Comparison of ENCODE assay signal across 27 cellular contexts in the genomic region with DNA sequence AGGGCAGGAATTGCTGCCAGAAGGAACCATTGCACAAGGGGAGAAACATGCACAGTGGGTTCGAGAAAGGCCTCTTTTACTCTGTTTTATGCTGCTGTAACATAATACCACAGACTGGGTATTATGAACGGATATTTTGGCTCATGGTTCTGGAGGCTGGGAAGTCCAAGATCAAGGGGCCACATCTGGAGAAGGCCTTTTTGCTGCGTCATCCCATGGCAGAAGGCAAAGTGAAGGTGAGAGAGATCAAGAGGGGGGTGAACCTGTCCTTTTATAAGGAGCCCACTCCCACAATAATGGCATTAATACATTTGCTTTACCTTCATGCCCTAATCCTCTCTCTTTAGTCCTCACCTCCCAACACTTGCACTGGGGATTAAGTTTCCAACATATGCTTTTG.
"Had no signal": no experiment of that assay in that cellular context is flagged by ENCODE, and none has a peak within 500 bp of the region (broad histone marks: within the 10 kb centered on the region; RNA-seq: fewer than 3 reads in every experiment).

No MANE protein-coding gene starts in this region.

- H3K36me3 Mint-ChIP-seq: activated naive CD4-positive, alpha-beta T cell treated with anti-CD3 and anti-CD28 coated beads, Interleukin-2, amount 10 ng/mL, durations not matched to agents 7 days and 5 days had no signal

- H3K4me3 Mint-ChIP-seq: activated CD4-positive, alpha-beta memory T cell treated with anti-CD3 and anti-CD28 coated beads, Interleukin-2, amount 10 ng/mL, durations not matched to agents 7 days and 5 days; activated CD4-positive, alpha-beta T cell treated with anti-CD3 and anti-CD28 coated beads, Interleukin-2, amount 10 ng/mL, durations not matched to agents 7 days and 5 days; activated naive CD4-positive, alpha-beta T cell treated with anti-CD3 and anti-CD28 coated beads, Interleukin-2, amount 10 ng/mL, durations not matched to agents 7 days and 5 days; activated T-cell treated with anti-CD3 and anti-CD28 coated beads, Interleukin-2, amount 50 U/mL, for 24 hours; activated T-cell treated with anti-CD3 and anti-CD28 coated beads, Interleukin-2, amount 50 U/mL, for 72 hours; central memory CD8-positive, alpha-beta T cell; dendritic cell treated with granulocyte-macrophage colony-stimulating factor and Interleukin-4, amounts not matched to agents 40 ng/mL and 50 ng/mL, for 4 days; endodermal cell; T-helper 17 cell had no signal

- H3K4me1 Mint-ChIP-seq: activated CD4-positive, alpha-beta memory T cell treated with anti-CD3 and anti-CD28 coated beads, Interleukin-2, amount 10 ng/mL, durations not matched to agents 7 days and 5 days; activated CD4-positive, alpha-beta T cell treated with anti-CD3 and anti-CD28 coated beads, Interleukin-2, amount 10 ng/mL, durations not matched to agents 7 days and 5 days; activated naive CD4-positive, alpha-beta T cell treated with anti-CD3 and anti-CD28 coated beads, Interleukin-2, amount 10 ng/mL, durations not matched to agents 7 days and 5 days; central memory CD8-positive, alpha-beta T cell; T-helper 17 cell had no signal

- H3K9me3 Mint-ChIP-seq: activated CD4-positive, alpha-beta memory T cell treated with anti-CD3 and anti-CD28 coated beads, Interleukin-2, amount 10 ng/mL, durations not matched to agents 7 days and 5 days; activated CD4-positive, alpha-beta T cell treated with anti-CD3 and anti-CD28 coated beads, Interleukin-2, amount 10 ng/mL, durations not matched to agents 7 days and 5 days; activated naive CD4-positive, alpha-beta T cell treated with anti-CD3 and anti-CD28 coated beads, Interleukin-2, amount 10 ng/mL, durations not matched to agents 7 days and 5 days; activated T-cell treated with anti-CD3 and anti-CD28 coated beads, Interleukin-2, amount 50 U/mL, for 24 hours; central memory CD8-positive, alpha-beta T cell; dendritic cell treated with granulocyte-macrophage colony-stimulating factor and Interleukin-4, amounts not matched to agents 40 ng/mL and 50 ng/mL, for 4 days had no signal

- ATAC-seq: activated naive CD4-positive, alpha-beta T cell treated with anti-CD3 and anti-CD28 coated beads, Interleukin-2, amount 50 U/mL, for 72 hours; activated T-cell treated with anti-CD3 and anti-CD28 coated beads, Interleukin-2, amount 50 U/mL, for 72 hours; esophagus mucosa; T-helper 17 cell had no signal

- H3K27ac Mint-ChIP-seq: activated CD4-positive, alpha-beta memory T cell treated with anti-CD3 and anti-CD28 coated beads, Interleukin-2, amount 10 ng/mL, durations not matched to agents 7 days and 5 days; activated CD4-positive, alpha-beta T cell treated with anti-CD3 and anti-CD28 coated beads, Interleukin-2, amount 10 ng/mL, durations not matched to agents 7 days and 5 days; activated naive CD4-positive, alpha-beta T cell treated with anti-CD3 and anti-CD28 coated beads, Interleukin-2, amount 10 ng/mL, durations not matched to agents 7 days and 5 days; activated T-cell treated with anti-CD3 and anti-CD28 coated beads, Interleukin-2, amount 50 U/mL, for 24 hours; activated T-cell treated with anti-CD3 and anti-CD28 coated beads, Interleukin-2, amount 50 U/mL, for 72 hours; dendritic cell treated with granulocyte-macrophage colony-stimulating factor and Interleukin-4, amounts not matched to agents 40 ng/mL and 50 ng/mL, for 4 days; endodermal cell; T-helper 17 cell had no signal

- H3K27me3 Mint-ChIP-seq: activated CD4-positive, alpha-beta T cell treated with anti-CD3 and anti-CD28 coated beads, Interleukin-2, amount 10 ng/mL, durations not matched to agents 7 days and 5 days had no signal

- DNase-seq: activated CD4-positive, alpha-beta memory T cell treated with anti-CD3 and anti-CD28 coated beads, Interleukin-2, amount 10 ng/mL, durations not matched to agents 7 days and 5 days; activated CD4-positive, alpha-beta T cell treated with anti-CD3 and anti-CD28 coated beads for 4 hours; activated CD4-positive, alpha-beta T cell treated with anti-CD3 and anti-CD28 coated beads, Interleukin-2, amount 10 ng/mL, durations not matched to agents 7 days and 5 days; activated CD4-positive, alpha-beta T cell treated with anti-CD3 and anti-CD28 coated beads, Interleukin-2, amount 50 U/mL, for 4 hours; activated CD4-positive, CD25-positive, alpha-beta regulatory T cell; activated CD4-positive, CD25-positive, alpha-beta regulatory T cell treated with anti-CD3 and anti-CD28 coated beads, Interleukin-2, amount 50 U/mL, for 72 hours; activated CD8-positive, alpha-beta memory T cell treated with anti-CD3 and anti-CD28 coated beads, Interleukin-2, amount 50 U/mL, for 48 hours; activated gamma-delta T cell; activated naive CD4-positive, alpha-beta T cell; activated naive CD4-positive, alpha-beta T cell treated with anti-CD3 and anti-CD28 coated beads, Interleukin-2, amount 10 ng/mL, durations not matched to agents 7 days and 5 days; activated T-cell treated with anti-CD3 and anti-CD28 coated beads for 4 hours; activated T-cell treated with anti-CD3 and anti-CD28 coated beads, Interleukin-2, amount 50 U/mL, for 24 hours; activated T-cell treated with anti-CD3 and anti-CD28 coated beads, Interleukin-2, amount 50 U/mL, for 72 hours; amniotic stem cell; anterior cingulate cortex; brain microvascular endothelial cell; dorsolateral prefrontal cortex; effector memory CD4-positive, alpha-beta T cell; endodermal cell; foreskin fibroblast; head of caudate nucleus; T-helper 1 cell; T-helper 17 cell had no signal
